28 cellular contexts compared by ENCODE assay signal in the genomic region with DNA sequence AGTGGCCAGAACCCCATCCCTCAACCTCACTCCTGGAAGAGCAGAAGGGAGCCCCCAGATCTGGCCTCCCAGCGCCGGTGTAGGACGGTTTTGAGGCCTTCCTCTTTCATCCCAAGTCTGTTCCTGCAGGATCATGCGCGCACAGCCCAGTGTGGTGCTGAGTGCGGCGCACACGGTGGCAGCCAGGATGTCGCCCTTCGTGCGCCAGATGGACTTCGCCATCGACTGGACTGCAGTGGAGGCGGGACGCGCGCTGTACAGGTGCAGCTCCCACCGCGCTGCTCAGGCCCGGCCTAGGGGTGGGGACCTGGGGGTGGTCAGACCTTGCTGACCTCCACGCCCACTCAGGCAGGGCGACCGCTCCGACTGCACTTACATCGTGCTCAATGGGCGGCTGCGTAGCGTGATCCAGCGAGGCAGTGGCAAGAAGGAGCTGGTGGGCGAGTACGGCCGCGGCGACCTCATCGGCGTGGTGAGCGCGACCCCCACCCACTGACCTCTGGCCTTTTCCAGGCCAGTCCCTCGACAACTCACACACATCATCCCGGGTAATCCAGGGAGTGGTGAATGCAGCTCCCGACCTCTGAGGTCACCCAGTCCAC. TPM values are rescaled to one million over a fixed set of nuclear protein-coding genes. Genes with fewer than 3 reads are reported as not detected.
DNase-seq lines count a peak whose midpoint lies in the region; ATAC-seq, FAIRE-seq and TF ChIP-seq lines count a peak whose summit lies in the region.
"Had no signal": no experiment of that assay in that cellular context is flagged by ENCODE, and none has a peak within 500 bp of the region (broad histone marks: within the 10 kb centered on the region; RNA-seq: fewer than 3 reads in every experiment).

No MANE protein-coding gene starts in this region.

- no peak for FAIRE-seq in GM12878 (lab: Jason Lieb, UNC)
- FAIRE-seq: GM12892, GM19239, HTR-8/SVneo had no signal

- H3K79me2 ChIP-seq in GM12878 (ENCODE audit: control insufficient read depth, insufficient read depth, low read length), result no peaks in the 10 kb centered on the region

- H3K27ac ChIP-seq in HUES48 (ENCODE audit: low read depth, low read length) (no peak overlapping the region), GM12878 (ENCODE audit: control insufficient read depth, insufficient read depth) (no peak overlapping the region), iPS-18a (ENCODE audit: low read length) (no peak overlapping the region), ovary (no peak overlapping the region)
- H3K27ac ChIP-seq: BLaER1 treated with 17β-estradiol and CSF1 and Interleukin-3, amounts not matched to agents 10 nM and 100 nM; breast epithelium; colonic mucosa; uterus had no signal

- H3K9me3 ChIP-seq in HUES48 (ENCODE audit: control insufficient read depth, insufficient read depth, low read length) (no peaks in the 10 kb centered on the region), GM12878 (replicated peaks; ENCODE audit: control insufficient read depth, insufficient read depth, low read length) (no peaks in the 10 kb centered on the region), iPS-18a (ENCODE audit: control insufficient read depth, low read depth, low read length) (no peaks in the 10 kb centered on the region), ovary (no peaks in the 10 kb centered on the region)
- H3K9me3 ChIP-seq: adrenal gland, breast epithelium, colonic mucosa, esophagus squamous epithelium, gastrocnemius medialis, uterus had no signal

- H3K27me3 ChIP-seq in HUES48 (ENCODE audit: control insufficient read depth, insufficient read depth, low read length), result no peaks in the 10 kb centered on the region
- H3K27me3 ChIP-seq in GM12878 (replicated peaks in 1 of 2; ENCODE audit: control insufficient read depth in 2 of 2, insufficient read depth in 2 of 2, low read length in 1 of 2), result no peaks in the 10 kb centered on the region
- H3K27me3 ChIP-seq in iPS-18a (ENCODE audit: control insufficient read depth, insufficient read depth, low read length), result no peaks in the 10 kb centered on the region
- no peaks in the 10 kb centered on the region for H3K27me3 ChIP-seq in ovary
- H3K27me3 ChIP-seq: adrenal gland; BLaER1 treated with 17β-estradiol and CSF1 and Interleukin-3, amounts not matched to agents 10 nM and 100 nM; breast epithelium; colonic mucosa; esophagus squamous epithelium; gastrocnemius medialis; uterus had no signal

- intact Hi-C loops in GM12878 (cut with micrococcal nuclease; ENCODE audit: unreplicated experiment) (no loop called here), ovary (cut with DNase I) (no loop called here)

- H3K9ac ChIP-seq in HUES48 (ENCODE audit: low read depth, low read length) (no peak overlapping the region), GM12878 (ENCODE audit: control insufficient read depth, insufficient read depth, low read length) (no peak overlapping the region), iPS-18a (ENCODE audit: low read length) (no peak overlapping the region)
- H3K9ac ChIP-seq: BLaER1 treated with 17β-estradiol and CSF1 and Interleukin-3, amounts not matched to agents 10 nM and 100 nM had no signal

- H2AFZ ChIP-seq in GM12878 (ENCODE audit: control insufficient read depth, low read depth, low read length), result no peak overlapping the region

- no peak overlapping the region for H3K4me2 ChIP-seq in GM12878 (ENCODE audit: control insufficient read depth, insufficient read depth)
- H3K4me2 ChIP-seq: BLaER1 treated with 17β-estradiol and CSF1 and Interleukin-3, amounts not matched to agents 10 nM and 100 nM had no signal

- TF ChIP-seq POLR2A in GM12878 (IDR thresholded peaks at IDR 0.05; ENCODE audit: low read depth, low read length) (no peak), ovary (IDR thresholded peaks at IDR 0.05) (no peak)

- TF ChIP-seq RAD21 in GM12878 (IDR thresholded peaks at IDR 0.05; ENCODE audit: insufficient read depth, low read depth, low read length), result no peak

- no peak for ATAC-seq in GM12878

- no TSS peak for BruUV-seq in GM12878 (replicated peaks; lab: Mats Ljungman, UMichigan)

- DNase-seq in GM12878 (ENCODE audit: low read depth, low spot score), result no peak
- DNase-seq in ovary, result peak in 4 of 5 donors; percentile 29 to 62 (median 55)
- no peak for DNase-seq in stimulated activated CD4-positive, alpha-beta T cell treated with anti-CD3 and anti-CD28 coated beads, Interleukin-4, amount 100 ng/mL, for 24 hours
- DNase-seq in DMS153 (lab: John Stamatoyannopoulos, UW), result no peak
- no peak for DNase-seq in NCI-H2029 (lab: John Stamatoyannopoulos, UW)
- DNase-seq: activated naive CD4-positive, alpha-beta T cell; activated T-cell treated with anti-CD3 and anti-CD28 coated beads, Interleukin-2, amount 50 U/mL, for 4 hours; COR-L47; DMS79 treated with DMSO at 0.1 percent for 48 hours; effector memory CD8-positive, alpha-beta T cell; esophagus squamous epithelium; gastrocnemius medialis; Kasumi-1; mesenchymal stem cell; stimulated activated CD4-positive, alpha-beta T cell treated with anti-CD3 and anti-CD28 coated beads, Interleukin-12 subunit alpha, Interleukin-12 subunit beta, amount 100 ng/mL, for 4 hours; T-helper 2 cell; uterus had no signal

- RAD21 ChIA-PET in GM12878 (lab: Charles Lee; ENCODE audit: unreplicated experiment), result no interaction called here

- POLR2A ChIA-PET in GM12878 (lab: Charles Lee), result no interaction called here

- TF ChIP-seq EP300 in GM12878 (IDR thresholded peaks at IDR 0.05; ENCODE audit: borderline replicate concordance in 1 of 2, control insufficient read depth in 1 of 2, low read depth in 2 of 2, low read length in 2 of 2), result no peak
- TF ChIP-seq EP300 in ovary (IDR thresholded peaks at IDR 0.05), result no peak

- 98% methylated on average over 41 of the region's 41 CpGs for WGBS in GM12878 (ENCODE audit: insufficient coverage, insufficient replicate concordance, low lambda C conversion rate, missing lambda C conversion rate)
- WGBS in ovary, 3 donors, result 90 to 93% (median 90%) methylated on average over 41 of the region's 41 CpGs

- peak overlapping the region; percentile 52; the same call in 1 of the 2 replicates for H3K4me3 ChIP-seq in HUES48 (ENCODE audit: low read depth, low read length)
- H3K4me3 ChIP-seq in GM12878, result no peak overlapping the region
- H3K4me3 ChIP-seq in iPS-18a (ENCODE audit: low read length), result peak overlapping the region; percentile 59
- no peak overlapping the region for H3K4me3 ChIP-seq in ovary
- H3K4me3 ChIP-seq: BLaER1 treated with 17β-estradiol and CSF1 and Interleukin-3, amounts not matched to agents 10 nM and 100 nM; uterus had no signal

- SMC1A ChIA-PET in GM12878 (lab: Charles Lee; ENCODE audit: uncharacterized antibody, unreplicated experiment), result no interaction called here

- TF ChIP-seq CTCF in GM12878 (IDR thresholded peaks at IDR 0.05 in 2 of 3, conservative IDR thresholded peaks at IDR 0.05 in 1 of 3; ENCODE audit: control insufficient read depth in 2 of 3, extremely low read depth in 1 of 3, insufficient read depth in 1 of 3, low read depth in 3 of 3, low read length in 3 of 3) (no peak), ovary (IDR thresholded peaks at IDR 0.05) (no peak)

- CTCF ChIA-PET in GM12878 (lab: Yijun Ruan, JAX), result no interaction called here

- in situ Hi-C loops in GM12878 (cut with MboI), result no loop called here

- peaks cover 14% of the 10 kb centered on the region for H3K36me3 ChIP-seq in HUES48 (ENCODE audit: control insufficient read depth, insufficient read depth, low read length)
- H3K36me3 ChIP-seq in GM12878 (ENCODE audit: control insufficient read depth in 2 of 2, insufficient read depth in 2 of 2, low read length in 1 of 2), result peaks cover 7 to 8% of the 10 kb centered on the region in 2 experiments
- no peaks in the 10 kb centered on the region for H3K36me3 ChIP-seq in iPS-18a (ENCODE audit: control insufficient read depth, low read depth, low read length)
- no peaks in the 10 kb centered on the region for H3K36me3 ChIP-seq in ovary
- H3K36me3 ChIP-seq: breast epithelium, colonic mucosa, uterus had no signal

- H4K20me1 ChIP-seq in GM12878 (ENCODE audit: control insufficient read depth, insufficient read depth), result no peaks in the 10 kb centered on the region

- H3K4me1 ChIP-seq in HUES48 (ENCODE audit: control insufficient read depth, insufficient read depth, low read length), result 0 out of 2 replicates have a peak, but pooled peaks cover 6% of the 10 kb centered on the region
- H3K4me1 ChIP-seq in GM12878 (ENCODE audit: control insufficient read depth, insufficient read depth, low read length), result no peaks in the 10 kb centered on the region; the same call in 1 of the 2 replicates
- no peaks in the 10 kb centered on the region for H3K4me1 ChIP-seq in iPS-18a (ENCODE audit: control insufficient read depth, low read depth, low read length)
- no peaks in the 10 kb centered on the region for H3K4me1 ChIP-seq in ovary (ENCODE audit: insufficient read depth)
- H3K4me1 ChIP-seq: adrenal gland, breast epithelium, colonic mucosa, gastrocnemius medialis, uterus had no signal

RNA-seq across cellular contexts. Expression of gene PNPLA6, which starts 14.8 kb away (rescaled TPM):
- total RNA-seq in GM12878 (2013; cell fraction: nucleolus; rRNA removed), result 136 and 138 TPM in 2 replicates
- total RNA-seq in GM12878 (2014; rRNA removed), result 47.9 and 56.8 TPM in 2 replicates
- total RNA-seq in GM12878 (2014; rRNA removed; fragmentation: Illumina TruSeq; extraction: Trizol), result 18.7 and 19.2 TPM in 2 replicates
- 105 and 113 TPM in 2 replicates for total RNA-seq in GM12878 (2021)
- polyA plus RNA-seq in GM12878 (2011; ENCODE audit: low read depth), result 21.5 TPM
- polyA plus RNA-seq in GM12878 (2011; rRNA removed), result 9.2 and 16.3 TPM in 2 replicates
- 26.4 and 32.8 TPM in 2 replicates for polyA plus RNA-seq in GM12878 (2011; cell fraction: cytosol; rRNA removed)
- polyA plus RNA-seq in GM12878 (2011; cell fraction: nucleus; rRNA removed), result 99.0 and 144 TPM in 2 replicates
- polyA plus RNA-seq in GM12878 (2012), result 52.2 and 53.4 TPM in 2 replicates
- 9.4 and 23.2 TPM in 2 replicates for polyA plus RNA-seq in GM12878 (2014; fragmentation: Illumina TruSeq; extraction: Trizol)
- polyA plus RNA-seq in GM12878 (2014; fragmentation: Nextera tagmentation; extraction: Ambion mirVana), result 1 to 10 TPM in 1 of 2 experiments, under 1 TPM in 1; 0.95 to 8.4 TPM
- 67.9 and 72.2 TPM in 2 replicates for polyA plus RNA-seq in GM12878 (2014; rRNA removed)
- polyA plus RNA-seq in GM12878 (2016; fragmentation: Nextera tagmentation; extraction: Ambion mirVana), result 10 to 100 TPM; 64.7 to 65.3 TPM
- 22.1 and 68.2 TPM in 2 replicates for polyA minus RNA-seq in GM12878 (2011; rRNA and poly(A)+ RNA removed)
- polyA minus RNA-seq in GM12878 (2011; cell fraction: cytosol; rRNA and poly(A)+ RNA removed), result 25.2 and 52.8 TPM in 2 replicates
- 45.3 and 83.2 TPM in 2 replicates for polyA minus RNA-seq in GM12878 (2011; cell fraction: nucleus; rRNA and poly(A)+ RNA removed)
- total RNA-seq in ovary, result 10 to 100 TPM; 31.0 to 69.1 (median 60.1) TPM
- 10 to 100 TPM; 19.0 to 30.6 TPM for polyA plus RNA-seq in ovary

RNA-seq across cellular contexts. Expression of gene MCOLN1, which starts 27.8 kb away (rescaled TPM):
- 9.1 and 9.6 TPM in 2 replicates for total RNA-seq in GM12878 (2013; cell fraction: nucleolus; rRNA removed)
- total RNA-seq in GM12878 (2014; rRNA removed), result 2.2 and 2.8 TPM in 2 replicates
- total RNA-seq in GM12878 (2014; rRNA removed; fragmentation: Illumina TruSeq; extraction: Trizol), result 2.3 and 3.0 TPM in 2 replicates
- 10.9 and 13.9 TPM in 2 replicates for total RNA-seq in GM12878 (2021)
- 2.7 TPM for polyA plus RNA-seq in GM12878 (2011; ENCODE audit: low read depth)
- polyA plus RNA-seq in GM12878 (2011; rRNA removed), result 2.8 and 6.0 TPM in 2 replicates
- polyA plus RNA-seq in GM12878 (2011; cell fraction: cytosol; rRNA removed), result 5.7 and 8.7 TPM in 2 replicates
- 26.1 and 38.4 TPM in 2 replicates for polyA plus RNA-seq in GM12878 (2011; cell fraction: nucleus; rRNA removed)
- 5.5 and 6.2 TPM in 2 replicates for polyA plus RNA-seq in GM12878 (2012)
- polyA plus RNA-seq in GM12878 (2014; fragmentation: Illumina TruSeq; extraction: Trizol), result 1.9 and 3.7 TPM in 2 replicates
- 1 to 10 TPM in 1 of 2 experiments, under 1 TPM in 1; 0.42 to 1.4 TPM for polyA plus RNA-seq in GM12878 (2014; fragmentation: Nextera tagmentation; extraction: Ambion mirVana)
- 13.6 and 15.6 TPM in 2 replicates for polyA plus RNA-seq in GM12878 (2014; rRNA removed)
- polyA plus RNA-seq in GM12878 (2016; fragmentation: Nextera tagmentation; extraction: Ambion mirVana), result 10 to 100 TPM; 12.4 to 14.4 TPM
- polyA minus RNA-seq in GM12878 (2011; rRNA and poly(A)+ RNA removed), result 8.1 and 11.8 TPM in 2 replicates
- 2.9 and 3.7 TPM in 2 replicates for polyA minus RNA-seq in GM12878 (2011; cell fraction: cytosol; rRNA and poly(A)+ RNA removed)
- 3.7 and 7.2 TPM in 2 replicates for polyA minus RNA-seq in GM12878 (2011; cell fraction: nucleus; rRNA and poly(A)+ RNA removed)
- 10 to 100 TPM in 6 of 7 donors, 1 to 10 TPM in 1; 9.2 to 18.9 (median 13.6) TPM for total RNA-seq in ovary
- 10 to 100 TPM in 1 of 2 donors, 1 to 10 TPM in 1; 6.1 to 20.4 TPM for polyA plus RNA-seq in ovary

RNA-seq across cellular contexts. Expression of gene ZNF358, which starts 34.4 kb away (rescaled TPM):
- 2.5 and 3.0 TPM in 2 replicates for total RNA-seq in GM12878 (2013; cell fraction: nucleolus; rRNA removed)
- 2.1 and 3.0 TPM in 2 replicates for total RNA-seq in GM12878 (2014; rRNA removed)
- 1.8 and 1.9 TPM in 2 replicates for total RNA-seq in GM12878 (2014; rRNA removed; fragmentation: Illumina TruSeq; extraction: Trizol)
- total RNA-seq in GM12878 (2021), result 4.9 and 6.3 TPM in 2 replicates
- polyA plus RNA-seq in GM12878 (2011; ENCODE audit: low read depth), result 2.0 TPM
- 0.13 and 0.50 TPM in 2 replicates for polyA plus RNA-seq in GM12878 (2011; rRNA removed)
- polyA plus RNA-seq in GM12878 (2011; cell fraction: cytosol; rRNA removed), result 0.89 and 1.5 TPM in 2 replicates
- polyA plus RNA-seq in GM12878 (2011; cell fraction: nucleus; rRNA removed), result 0.43 and 0.63 TPM in 2 replicates
- 7.2 and 7.6 TPM in 2 replicates for polyA plus RNA-seq in GM12878 (2012)
- 4.1 and 5.5 TPM in 2 replicates for polyA plus RNA-seq in GM12878 (2014; fragmentation: Illumina TruSeq; extraction: Trizol)
- under 1 TPM in 1 of 2 experiments, not detected in 1; 0.09 TPM for polyA plus RNA-seq in GM12878 (2014; fragmentation: Nextera tagmentation; extraction: Ambion mirVana)
- polyA plus RNA-seq in GM12878 (2014; rRNA removed), result 2.2 and 4.0 TPM in 2 replicates
- under 1 TPM; 0.59 to 0.96 TPM for polyA plus RNA-seq in GM12878 (2016; fragmentation: Nextera tagmentation; extraction: Ambion mirVana)
- polyA minus RNA-seq in GM12878 (2011; rRNA and poly(A)+ RNA removed), result 0.15 TPM in 1 of 2 replicates, not detected in the other
- 0.62 TPM in 1 of 2 replicates, not detected in the other for polyA minus RNA-seq in GM12878 (2011; cell fraction: cytosol; rRNA and poly(A)+ RNA removed)
- 0.24 and 0.57 TPM in 2 replicates for polyA minus RNA-seq in GM12878 (2011; cell fraction: nucleus; rRNA and poly(A)+ RNA removed)
- total RNA-seq in ovary, result 100 to 1,000 TPM in 2 of 7 donors, 10 to 100 TPM in 5; 55.0 to 112 (median 88.2) TPM
- polyA plus RNA-seq in ovary, result 10 to 100 TPM in 1 of 2 donors, 1 to 10 TPM in 1; 9.2 to 91.7 TPM

RNA-seq across cellular contexts. Expression of gene CAMSAP3, which starts 45.4 kb away (rescaled TPM):
- total RNA-seq in GM12878 (2013; cell fraction: nucleolus; rRNA removed), result 3.7 and 5.0 TPM in 2 replicates
- total RNA-seq in GM12878 (2014; rRNA removed) (1.1 and 1.9 TPM in 2 replicates), GM12878 (2014; rRNA removed; fragmentation: Illumina TruSeq; extraction: Trizol) (0.64 and 0.72 TPM in 2 replicates), GM12878 (2021) (5.6 and 6.3 TPM in 2 replicates), ovary (1 to 10 TPM in 4 of 7 donors, under 1 TPM in 3; 0.08 to 8.2 (median 1.9) TPM)
- polyA plus RNA-seq in GM12878 (2011; ENCODE audit: low read depth), result 0.30 TPM
- polyA plus RNA-seq in GM12878 (2011; rRNA removed) (0.23 and 0.72 TPM in 2 replicates), GM12878 (2014; fragmentation: Illumina TruSeq; extraction: Trizol) (0.75 and 3.3 TPM in 2 replicates), GM12878 (2014; fragmentation: Nextera tagmentation; extraction: Ambion mirVana) (under 1 TPM; 0.03 to 0.22 TPM), GM12878 (2014; rRNA removed) (1.9 and 3.9 TPM in 2 replicates), GM12878 (2016; fragmentation: Nextera tagmentation; extraction: Ambion mirVana) (under 1 TPM; 0.37 to 0.47 TPM), ovary (1 to 10 TPM in 1 of 2 donors, under 1 TPM in 1; 0.57 to 1.4 TPM)
- 0.73 and 0.85 TPM in 2 replicates for polyA plus RNA-seq in GM12878 (2011; cell fraction: cytosol; rRNA removed)
- 6.8 and 8.1 TPM in 2 replicates for polyA plus RNA-seq in GM12878 (2011; cell fraction: nucleus; rRNA removed)
- polyA plus RNA-seq in GM12878 (2012), result 1.9 and 2.6 TPM in 2 replicates
- 0.37 and 1.1 TPM in 2 replicates for polyA minus RNA-seq in GM12878 (2011; rRNA and poly(A)+ RNA removed)
- polyA minus RNA-seq in GM12878 (2011; cell fraction: cytosol; rRNA and poly(A)+ RNA removed), result 1.6 and 2.1 TPM in 2 replicates
- polyA minus RNA-seq in GM12878 (2011; cell fraction: nucleus; rRNA and poly(A)+ RNA removed), result 1.1 and 2.1 TPM in 2 replicates
- total RNA-seq: osteoblast had no signal
- polyA plus RNA-seq: AG04450 had no signal

Comparison
In these comparisons a context has a peak if more than half of its experiments do, and no peak if none do; other contexts are left out.
1. H3K4me3 ChIP-seq: peak in HUES48 (single experiment) and iPS-18a (single experiment); none in GM12878 (single experiment) and ovary (single experiment).
2. DNase-seq: peak in ovary (4 of 5); none in GM12878 (single experiment), stimulated activated CD4-positive, alpha-beta T cell treated with anti-CD3 and anti-CD28 coated beads, Interleukin-4, amount 100 ng/mL, for 24 hours (single experiment), DMS153 (single experiment) and NCI-H2029 (single experiment).
3. RNA of gene ZNF358, which starts 34.4 kb away (total RNA-seq): 55.0 to 112 TPM in ovary; 1.8 to 6.3 TPM in GM12878; every median in the first group is over 4 times any median in the second.